In genomic region chr11:14554959-14555358, GRCh38 we compare ENCODE assay signal across 10 cellular contexts. TPM values are rescaled to one million over a fixed set of nuclear protein-coding genes. Genes with fewer than 3 reads are reported as not detected.
DNase-seq lines count a peak whose midpoint lies in the region; ATAC-seq and TF ChIP-seq lines count a peak whose summit lies in the region.
"Had no signal": no experiment of that assay in that cellular context is flagged by ENCODE, and none has a peak within 500 bp of the region (broad histone marks: within the 10 kb centered on the region; RNA-seq: fewer than 3 reads in every experiment).

No MANE protein-coding gene starts in this region.

- no peak for TF ChIP-seq POLR2A in esophagus squamous epithelium (IDR thresholded peaks at IDR 0.05)

- DNase-seq in activated CD4-positive, alpha-beta T cell treated with anti-CD3 and anti-CD28 coated beads for 36 hours = no peak
- no peak for DNase-seq in activated CD4-positive, alpha-beta T cell treated with anti-CD3 and anti-CD28 coated beads, Interleukin-2, amount 50 U/mL, for 4 hours
- peak; percentile 30 for DNase-seq in NAMALWA (ENCODE audit: low spot score)
- DNase-seq in esophagus squamous epithelium (lab: John Stamatoyannopoulos, UW) = no peak
- no peak for DNase-seq in stimulated activated effector memory CD8-positive, alpha-beta T cell treated with anti-CD3 and anti-CD28 coated beads, Interleukin-12 subunit alpha, Interleukin-12 subunit beta, amount 100 ng/mL, for 72 hours (ENCODE audit: low spot score in 2 of 2)
- DNase-seq in NCI-H524 treated with DMSO at 0.1 percent for 48 hours (lab: John Stamatoyannopoulos, UW) = no peak
- no peak for DNase-seq in activated effector memory CD4-positive, alpha-beta T cell treated with Interleukin-2 at 50 U/mL for 16 hours
- no peak for DNase-seq in HFFc6
- DNase-seq: ACHN, NCI-H1092 treated with DMSO at 0.1 percent for 48 hours had no signal

- WGBS in esophagus squamous epithelium, 2 donors = 42 to 51% methylated on average over 2 of the region's 2 CpGs

- H3K27me3 ChIP-seq in esophagus squamous epithelium = no peaks in the 10 kb centered on the region

- peak overlapping the region; percentile 3 for H3K4me3 Mint-ChIP-seq in activated CD4-positive, alpha-beta T cell treated with anti-CD3 and anti-CD28 coated beads for 36 hours
- H3K4me3 Mint-ChIP-seq in stimulated activated effector memory CD8-positive, alpha-beta T cell treated with anti-CD3 and anti-CD28 coated beads, Interleukin-12 subunit alpha, Interleukin-12 subunit beta, amount 100 ng/mL, for 72 hours = peak overlapping the region; percentile 34
- H3K4me3 Mint-ChIP-seq in HFFc6 = no peak overlapping the region

- H3K9me3 Mint-ChIP-seq in activated CD4-positive, alpha-beta T cell treated with anti-CD3 and anti-CD28 coated beads for 36 hours (ENCODE audit: low read depth) = peaks cover 3% of the 10 kb centered on the region
- H3K9me3 Mint-ChIP-seq in stimulated activated effector memory CD8-positive, alpha-beta T cell treated with anti-CD3 and anti-CD28 coated beads, Interleukin-12 subunit alpha, Interleukin-12 subunit beta, amount 100 ng/mL, for 72 hours = peaks cover 2% of the 10 kb centered on the region
- H3K9me3 Mint-ChIP-seq in HFFc6 = no peaks in the 10 kb centered on the region

- intact Hi-C loops in activated CD4-positive, alpha-beta T cell treated with anti-CD3 and anti-CD28 coated beads for 36 hours (cut with DNase I, micrococcal nuclease) = no loop called here
- intact Hi-C loops in esophagus squamous epithelium (cut with DNase I) = no loop called here

- H3K4me3 ChIP-seq in esophagus squamous epithelium = no peak overlapping the region

- CTCF ChIA-PET in activated CD4-positive, alpha-beta T cell treated with anti-CD3 and anti-CD28 coated beads for 36 hours (lab: Charles Lee) = interaction anchor here (0.5 to 1.9 kb wide), 3 partner anchors 8 to 230 kb away, joined by 4 to 7 read pairs (median 5); no protein-coding TSS in a partner anchor

- peaks cover 37% of the 10 kb centered on the region for H3K4me1 Mint-ChIP-seq in activated CD4-positive, alpha-beta T cell treated with anti-CD3 and anti-CD28 coated beads for 36 hours
- peaks cover 38% of the 10 kb centered on the region for H3K4me1 Mint-ChIP-seq in stimulated activated effector memory CD8-positive, alpha-beta T cell treated with anti-CD3 and anti-CD28 coated beads, Interleukin-12 subunit alpha, Interleukin-12 subunit beta, amount 100 ng/mL, for 72 hours
- H3K4me1 Mint-ChIP-seq in HFFc6 (ENCODE audit: low read depth) = no peaks in the 10 kb centered on the region

- no peak for TF ChIP-seq CTCF in esophagus squamous epithelium (IDR thresholded peaks at IDR 0.05)
- TF ChIP-seq CTCF in HFFc6 (IDR thresholded peaks at IDR 0.05) = no peak

- H3K36me3 ChIP-seq in esophagus squamous epithelium = no peaks in the 10 kb centered on the region

- peak overlapping the region in 3 of 4 donors; percentile 62 to 75 (median 64) for H3K27ac ChIP-seq in esophagus squamous epithelium

- H3K27ac Mint-ChIP-seq in activated CD4-positive, alpha-beta T cell treated with anti-CD3 and anti-CD28 coated beads for 36 hours = peak overlapping the region; percentile 22
- peak overlapping the region; percentile 88 for H3K27ac Mint-ChIP-seq in stimulated activated effector memory CD8-positive, alpha-beta T cell treated with anti-CD3 and anti-CD28 coated beads, Interleukin-12 subunit alpha, Interleukin-12 subunit beta, amount 100 ng/mL, for 72 hours
- no peak overlapping the region for H3K27ac Mint-ChIP-seq in HFFc6

- no peaks in the 10 kb centered on the region for H3K27me3 Mint-ChIP-seq in activated CD4-positive, alpha-beta T cell treated with anti-CD3 and anti-CD28 coated beads for 36 hours
- H3K27me3 Mint-ChIP-seq in HFFc6 (ENCODE audit: insufficient read depth) = peaks cover 11% of the 10 kb centered on the region

- H3K4me1 ChIP-seq in esophagus squamous epithelium = no peaks in the 10 kb centered on the region

- peak; percentile 90 for ATAC-seq in activated CD4-positive, alpha-beta T cell treated with anti-CD3 and anti-CD28 coated beads for 36 hours
- peak; percentile 86 for ATAC-seq in stimulated activated effector memory CD8-positive, alpha-beta T cell treated with anti-CD3 and anti-CD28 coated beads, Interleukin-12 subunit alpha, Interleukin-12 subunit beta, amount 100 ng/mL, for 72 hours

- no peaks in the 10 kb centered on the region for H3K9me3 ChIP-seq in esophagus squamous epithelium

- peaks cover 7% of the 10 kb centered on the region for H3K36me3 Mint-ChIP-seq in activated CD4-positive, alpha-beta T cell treated with anti-CD3 and anti-CD28 coated beads for 36 hours (ENCODE audit: low read depth)
- H3K36me3 Mint-ChIP-seq in stimulated activated effector memory CD8-positive, alpha-beta T cell treated with anti-CD3 and anti-CD28 coated beads, Interleukin-12 subunit alpha, Interleukin-12 subunit beta, amount 100 ng/mL, for 72 hours = no peaks in the 10 kb centered on the region
- H3K36me3 Mint-ChIP-seq in HFFc6 (ENCODE audit: low read depth) = no peaks in the 10 kb centered on the region

- POLR2A ChIA-PET in activated CD4-positive, alpha-beta T cell treated with anti-CD3 and anti-CD28 coated beads for 36 hours (lab: Charles Lee) = no interaction called here

RNA-seq across cellular contexts. Expression of gene PSMA1, which starts 34.8 kb away (rescaled TPM):
- 100 to 1,000 TPM; 231 to 330 TPM for total RNA-seq in activated CD4-positive, alpha-beta T cell treated with anti-CD3 and anti-CD28 coated beads for 36 hours
- 100 to 1,000 TPM in 3 of 4 donors, 10 to 100 TPM in 1; 72.0 to 127 (median 114) TPM for total RNA-seq in esophagus squamous epithelium
- 100 to 1,000 TPM; 158 to 193 (median 173) TPM for total RNA-seq in HFFc6 (2021; fragmentation: NEBNext Ultra II Directional; extraction: Animal tissue kit (Norgen Biotek cat#: 25700))

RNA-seq across cellular contexts. Expression of gene COPB1, which starts 55.3 kb away (rescaled TPM):
- total RNA-seq in activated CD4-positive, alpha-beta T cell treated with anti-CD3 and anti-CD28 coated beads for 36 hours = 100 to 1,000 TPM; 102 to 106 TPM
- 100 to 1,000 TPM in 2 of 4 donors, 10 to 100 TPM in 2; 60.9 to 118 (median 102) TPM for total RNA-seq in esophagus squamous epithelium
- total RNA-seq in HFFc6 (2021; fragmentation: NEBNext Ultra II Directional; extraction: Animal tissue kit (Norgen Biotek cat#: 25700)) = 100 to 1,000 TPM; 161 to 193 (median 187) TPM
